ENCODE assay signal across 8 cellular contexts in the genomic region with DNA sequence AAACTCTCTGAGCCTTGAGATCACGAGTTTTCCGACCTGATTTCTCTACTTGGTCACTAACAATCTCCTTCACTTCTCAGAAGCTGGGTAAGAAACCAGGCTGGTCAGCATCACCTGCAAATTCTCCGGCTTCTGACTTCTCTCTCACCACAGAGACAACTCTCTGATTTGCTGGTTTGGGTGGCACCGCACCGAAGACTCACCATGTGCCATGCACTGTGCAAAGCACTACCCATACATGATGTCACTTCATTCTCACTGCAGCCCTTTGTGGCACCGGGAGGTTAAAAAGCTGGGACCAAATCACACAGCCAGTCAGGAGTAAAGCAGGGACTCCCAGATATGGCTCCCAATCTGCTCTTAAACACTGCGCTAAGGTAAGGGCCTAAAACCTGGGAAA. TPM values are rescaled to one million over a fixed set of nuclear protein-coding genes. Genes with fewer than 3 reads are reported as not detected.
A peak's percentile ranks its signal among the peaks of the same experiment; 100 is the strongest.
DNase-seq lines count a peak whose midpoint lies in the region; ATAC-seq, FAIRE-seq and TF ChIP-seq lines count a peak whose summit lies in the region.

No MANE protein-coding gene starts in this region.

- DNase-seq in HK-2 (ENCODE audit: unreplicated experiment) (peak; percentile 16), GM12878 (ENCODE audit: low read depth, low spot score) (no peak), memory B cell (ENCODE audit: low spot score in 2 of 2) (no peak), vagina (ENCODE audit: extremely low spot score in 2 of 2) (no peak), NCI-H1694 (lab: John Stamatoyannopoulos, UW) (no peak), GM10248 (ENCODE audit: extremely low spot score) (no peak)
- no peak for DNase-seq in activated CD4-positive, CD25-positive, alpha-beta regulatory T cell treated with anti-CD3 and anti-CD28 coated beads, Interleukin-2, amount 50 U/mL, for 72 hours

- TF ChIP-seq POLR2A in GM12878 (IDR thresholded peaks at IDR 0.05; ENCODE audit: low read depth, low read length) (no peak), vagina (IDR thresholded peaks at IDR 0.05) (no peak)

- peak overlapping the region; percentile 85 to 98 (median 92) for H3K27ac ChIP-seq in BLaER1 treated with 17β-estradiol and CSF1 and Interleukin-3, amounts not matched to agents 10 nM and 100 nM
- H3K27ac ChIP-seq in GM12878 (ENCODE audit: control insufficient read depth, insufficient read depth) (peak overlapping the region; percentile 79), vagina (peak overlapping the region; percentile 55)

- no peak for TF ChIP-seq EP300 in GM12878 (IDR thresholded peaks at IDR 0.05; ENCODE audit: borderline replicate concordance in 1 of 2, control insufficient read depth in 1 of 2, low read depth in 2 of 2, low read length in 2 of 2)

- H3K9me3 Mint-ChIP-seq in memory B cell, result peaks cover 3% of the 10 kb centered on the region

- no peaks in the 10 kb centered on the region for H3K27me3 ChIP-seq in BLaER1 treated with 17β-estradiol and CSF1 and Interleukin-3, amounts not matched to agents 10 nM and 100 nM
- no peaks in the 10 kb centered on the region for H3K27me3 ChIP-seq in GM12878 (replicated peaks in 1 of 2; ENCODE audit: control insufficient read depth in 2 of 2, insufficient read depth in 2 of 2, low read length in 1 of 2)
- H3K27me3 ChIP-seq in vagina, result no peaks in the 10 kb centered on the region

- peaks cover 21% of the 10 kb centered on the region for H3K4me1 Mint-ChIP-seq in memory B cell

- H3K79me2 ChIP-seq in GM12878 (ENCODE audit: control insufficient read depth, insufficient read depth, low read length), result peaks cover 32% of the 10 kb centered on the region

- H4K20me1 ChIP-seq in BLaER1 treated with 17β-estradiol and CSF1 and Interleukin-3, amounts not matched to agents 10 nM and 100 nM, result peaks cover 31 to 46% (median 44%) of the 10 kb centered on the region in 11 experiments; a peak in 20 of 22 replicates
- no peaks in the 10 kb centered on the region for H4K20me1 ChIP-seq in GM12878 (ENCODE audit: control insufficient read depth, insufficient read depth)

- no peaks in the 10 kb centered on the region for H3K27me3 Mint-ChIP-seq in memory B cell

- peaks cover 0 to 16% (median 4%) of the 10 kb centered on the region in 11 experiments; a peak in 6 of 22 replicates for H3K9me3 ChIP-seq in BLaER1 treated with 17β-estradiol and CSF1 and Interleukin-3, amounts not matched to agents 10 nM and 100 nM (replicated peaks in 1 of 11)
- H3K9me3 ChIP-seq in GM12878 (replicated peaks; ENCODE audit: control insufficient read depth, insufficient read depth, low read length) (peaks cover 2% of the 10 kb centered on the region; the same call in 1 of the 3 replicates), vagina (no peaks in the 10 kb centered on the region)

- H3K4me1 ChIP-seq in BLaER1 treated with 17β-estradiol and CSF1 and Interleukin-3, amounts not matched to agents 10 nM and 100 nM, result peaks cover 15 to 88% (median 31%) of the 10 kb centered on the region in 10 experiments
- H3K4me1 ChIP-seq in GM12878 (ENCODE audit: control insufficient read depth, insufficient read depth, low read length) (peaks cover 18% of the 10 kb centered on the region), vagina (peaks cover 25% of the 10 kb centered on the region)

- TSS peak; percentile 57 for BruUV-seq in GM12878 (replicated peaks; lab: Mats Ljungman, UMichigan)

- H3K36me3 Mint-ChIP-seq in memory B cell, result peaks cover 9% of the 10 kb centered on the region

- peak overlapping the region; percentile 83 to 99 (median 92) for H3K4me3 ChIP-seq in BLaER1 treated with 17β-estradiol and CSF1 and Interleukin-3, amounts not matched to agents 10 nM and 100 nM
- H3K4me3 ChIP-seq in GM12878, result peak overlapping the region; percentile 94
- H3K4me3 ChIP-seq in vagina, result peak overlapping the region; percentile 56 to 87

- TF ChIP-seq RAD21 in GM12878 (IDR thresholded peaks at IDR 0.05; ENCODE audit: insufficient read depth, low read depth, low read length), result no peak

- 7% methylated on average over 7 of the region's 7 CpGs for WGBS in GM12878 (ENCODE audit: insufficient coverage, insufficient replicate concordance, low lambda C conversion rate, missing lambda C conversion rate)

- peak overlapping the region; percentile 87 to 98 (median 94) for H3K4me2 ChIP-seq in BLaER1 treated with 17β-estradiol and CSF1 and Interleukin-3, amounts not matched to agents 10 nM and 100 nM
- H3K4me2 ChIP-seq in GM12878 (ENCODE audit: control insufficient read depth, insufficient read depth), result peak overlapping the region; percentile 70

- POLR2A ChIA-PET in GM12878 (lab: Charles Lee), result no interaction called here
- POLR2A ChIA-PET in GM10248 (lab: Yijun Ruan, JAX), result interaction anchor here (1.3 kb wide), 1 partner anchor 10 kb away, joined by 3 read pairs; no protein-coding TSS in a partner anchor

- peak; percentile 21 for ATAC-seq in GM12878
- no peak for ATAC-seq in memory B cell (ENCODE audit: low read depth)

- TF ChIP-seq CTCF in GM12878 (IDR thresholded peaks at IDR 0.05 in 2 of 3, conservative IDR thresholded peaks at IDR 0.05 in 1 of 3; ENCODE audit: control insufficient read depth in 2 of 3, extremely low read depth in 1 of 3, insufficient read depth in 1 of 3, low read depth in 3 of 3, low read length in 3 of 3), result no peak
- no peak for TF ChIP-seq CTCF in vagina (IDR thresholded peaks at IDR 0.05)
- TF ChIP-seq CTCF in GM10248 (IDR thresholded peaks at IDR 0.05; ENCODE audit: control extremely low read depth, extremely low read depth, low read depth, missing control alignments), result no peak

- intact Hi-C loops in GM12878 (cut with micrococcal nuclease; ENCODE audit: unreplicated experiment), result no loop called here
- intact Hi-C loops in vagina (cut with DNase I), result no loop called here

- H3K27ac Mint-ChIP-seq in memory B cell, result peak overlapping the region; percentile 96

- H3K36me3 ChIP-seq in BLaER1 treated with 17β-estradiol and CSF1 and Interleukin-3, amounts not matched to agents 10 nM and 100 nM, result peaks cover 0 to 44% (median 25%) of the 10 kb centered on the region in 11 experiments; a peak in 17 of 22 replicates
- no peaks in the 10 kb centered on the region; a peak in 1 of 4 replicates for H3K36me3 ChIP-seq in GM12878 (ENCODE audit: control insufficient read depth in 2 of 2, insufficient read depth in 2 of 2, low read length in 1 of 2)
- peaks cover 0 to 9% of the 10 kb centered on the region in 2 donors for H3K36me3 ChIP-seq in vagina

- SMC1A ChIA-PET in GM12878 (lab: Charles Lee; ENCODE audit: uncharacterized antibody, unreplicated experiment), result interaction anchor here (1.1 kb wide), 1 partner anchor 9 kb away, joined by 4 read pairs; no protein-coding TSS in a partner anchor

- H3K4me3 Mint-ChIP-seq in memory B cell, result peak overlapping the region; percentile 99

- in situ Hi-C loops in GM12878 (cut with MboI), result no loop called here

- peak overlapping the region; percentile 97 for H2AFZ ChIP-seq in GM12878 (ENCODE audit: control insufficient read depth, low read depth, low read length)

- H3K9ac ChIP-seq in BLaER1 treated with 17β-estradiol and CSF1 and Interleukin-3, amounts not matched to agents 10 nM and 100 nM, result peak overlapping the region; percentile 88 to 98 (median 93)
- peak overlapping the region; percentile 89 for H3K9ac ChIP-seq in GM12878 (ENCODE audit: control insufficient read depth, insufficient read depth, low read length)

- CTCF ChIA-PET in GM12878 (lab: Yijun Ruan, JAX), result interaction anchor here (1.7 kb wide), 1 partner anchor 29 kb away, joined by 7 read pairs; no protein-coding TSS in a partner anchor
- CTCF ChIA-PET in GM10248 (lab: Yijun Ruan, JAX), result interaction anchor here (3.0 kb wide), 1 partner anchor 30 kb away, joined by 9 read pairs; no protein-coding TSS in a partner anchor

- peak; percentile 49 for FAIRE-seq in GM12878 (lab: Jason Lieb, UNC)

- RAD21 ChIA-PET in GM12878 (lab: Charles Lee; ENCODE audit: unreplicated experiment), result no interaction called here

TF ChIP-seq in GM12878, 131 proteins besides CTCF, POLR2A, EP300 and RAD21 (continues in another document):
- TF ChIP-seq PAX5 (IDR thresholded peaks at IDR 0.05; ENCODE audit: borderline replicate concordance, low read depth, low read length) (no peak), FOXK2 (IDR thresholded peaks at IDR 0.05) (no peak), ASH2L (IDR thresholded peaks at IDR 0.05; ENCODE audit: borderline replicate concordance, low read depth) (no peak), JUND (IDR thresholded peaks at IDR 0.05; ENCODE audit: low read depth, low read length) (no peak), ATF7 (IDR thresholded peaks at IDR 0.05; ENCODE audit: low read depth) (no peak), FOXM1 (IDR thresholded peaks at IDR 0.05; ENCODE audit: low read depth, low read length) (no peak)

RNA-seq across cellular contexts. Expression of a gene that starts 0.7 kb away (rescaled TPM):
- total RNA-seq in GM12878 (2013; cell fraction: nucleolus; rRNA removed), result 60.2 and 66.6 TPM in 2 replicates
- total RNA-seq in GM12878 (2014; rRNA removed) (38.5 and 45.5 TPM in 2 replicates), GM12878 (2014; rRNA removed; fragmentation: Illumina TruSeq; extraction: Trizol) (15.8 and 16.4 TPM in 2 replicates), GM12878 (2021) (34.6 and 38.0 TPM in 2 replicates), vagina (38.1 TPM)
- polyA plus RNA-seq in GM12878 (2011; ENCODE audit: low read depth), result 11.4 TPM
- polyA plus RNA-seq in GM12878 (2011; rRNA removed) (6.4 and 13.2 TPM in 2 replicates), GM12878 (2014; fragmentation: Illumina TruSeq; extraction: Trizol) (10.4 and 22.3 TPM in 2 replicates), GM12878 (2014; fragmentation: Nextera tagmentation; extraction: Ambion mirVana) (1 to 10 TPM; 1.3 to 6.7 TPM), GM12878 (2014; rRNA removed) (28.7 and 33.6 TPM in 2 replicates), GM12878 (2016; fragmentation: Nextera tagmentation; extraction: Ambion mirVana) (10 to 100 TPM; 35.4 to 45.2 TPM)
- polyA plus RNA-seq in GM12878 (2011; cell fraction: cytosol; rRNA removed), result 18.7 and 21.2 TPM in 2 replicates
- 50.0 and 61.1 TPM in 2 replicates for polyA plus RNA-seq in GM12878 (2011; cell fraction: nucleus; rRNA removed)
- polyA plus RNA-seq in GM12878 (2012), result 18.0 TPM in 2 replicates
- polyA minus RNA-seq in GM12878 (2011; rRNA and poly(A)+ RNA removed), result 19.4 and 30.1 TPM in 2 replicates
- 11.1 and 15.1 TPM in 2 replicates for polyA minus RNA-seq in GM12878 (2011; cell fraction: cytosol; rRNA and poly(A)+ RNA removed)
- polyA minus RNA-seq in GM12878 (2011; cell fraction: nucleus; rRNA and poly(A)+ RNA removed), result 18.6 and 34.2 TPM in 2 replicates
